ENCODE assay signal across 9 cellular contexts in genomic region chr6:47168176-47168575, GRCh38.
DNase-seq lines count a peak whose midpoint lies in the region; ATAC-seq and TF ChIP-seq lines count a peak whose summit lies in the region.
"Had no signal": no experiment of that assay in that cellular context is flagged by ENCODE, and none has a peak within 500 bp of the region (broad histone marks: within the 10 kb centered on the region; RNA-seq: fewer than 3 reads in every experiment).

No MANE protein-coding gene starts in this region.

- H3K4me3 ChIP-seq in thyroid gland (replicated peaks in 1 of 3) = no peak overlapping the region

- H3K27me3 Mint-ChIP-seq in HFFc6 (ENCODE audit: insufficient read depth) = no peaks in the 10 kb centered on the region
- H3K27me3 Mint-ChIP-seq in activated naive CD4-positive, alpha-beta T cell treated with anti-CD3 and anti-CD28 coated beads, Interleukin-2, amount 10 ng/mL, durations not matched to agents 7 days and 5 days = no peaks in the 10 kb centered on the region

- intact Hi-C loops in thyroid gland (cut with DNase I) = no loop called here

- H3K4me1 Mint-ChIP-seq in HFFc6 (ENCODE audit: low read depth) = peaks cover 50% of the 10 kb centered on the region
- H3K4me1 Mint-ChIP-seq in activated naive CD4-positive, alpha-beta T cell treated with anti-CD3 and anti-CD28 coated beads, Interleukin-2, amount 10 ng/mL, durations not matched to agents 7 days and 5 days = no peaks in the 10 kb centered on the region

- H3K9me3 Mint-ChIP-seq in HFFc6 = no peaks in the 10 kb centered on the region
- H3K9me3 Mint-ChIP-seq in activated naive CD4-positive, alpha-beta T cell treated with anti-CD3 and anti-CD28 coated beads, Interleukin-2, amount 10 ng/mL, durations not matched to agents 7 days and 5 days = no peaks in the 10 kb centered on the region

- ATAC-seq in foreskin keratinocyte (peak; percentile 92), GM21786 (IDR thresholded peaks at IDR 0.05; ENCODE audit: unreplicated experiment) (no peak)

- peak overlapping the region; percentile 93 for H3K27ac ChIP-seq in foreskin keratinocyte
- H3K27ac ChIP-seq in thyroid gland = no peak overlapping the region
- no peak overlapping the region for H3K27ac ChIP-seq in caudate nucleus (ENCODE audit: low read depth, low read length)

- 47 to 59% methylated on average over 2 of the region's 2 CpGs for WGBS in thyroid gland, 2 donors

- DNase-seq in HFFc6 = peak; percentile 99
- peak; percentile 66 for DNase-seq in RKO (ENCODE audit: low spot score)
- DNase-seq in foreskin keratinocyte = peak; percentile 99
- peak; percentile 49 to 54 for DNase-seq in thyroid gland
- DNase-seq in activated naive CD4-positive, alpha-beta T cell treated with anti-CD3 and anti-CD28 coated beads, Interleukin-2, amount 10 ng/mL, durations not matched to agents 7 days and 5 days = no peak
- DNase-seq in caudate nucleus (lab: John Stamatoyannopoulos, UW) = no peak
- DNase-seq in GF-D8 (lab: John Stamatoyannopoulos, UW) = no peak
- DNase-seq: activated CD4-positive, alpha-beta T cell treated with anti-CD3 and anti-CD28 coated beads for 4 hours had no signal

- H3K36me3 Mint-ChIP-seq in HFFc6 (ENCODE audit: low read depth) = 0 out of 2 replicates have a peak, but pooled peaks cover 6% of the 10 kb centered on the region
- H3K36me3 Mint-ChIP-seq in activated naive CD4-positive, alpha-beta T cell treated with anti-CD3 and anti-CD28 coated beads, Interleukin-2, amount 10 ng/mL, durations not matched to agents 7 days and 5 days = no peaks in the 10 kb centered on the region

- no peaks in the 10 kb centered on the region for H3K27me3 ChIP-seq in foreskin keratinocyte
- no peaks in the 10 kb centered on the region for H3K27me3 ChIP-seq in thyroid gland

- H3K4me1 ChIP-seq in foreskin keratinocyte = peaks cover 43% of the 10 kb centered on the region
- H3K4me1 ChIP-seq in thyroid gland = peaks cover 0 to 18% of the 10 kb centered on the region in 2 donors

- no peaks in the 10 kb centered on the region for H3K9me3 ChIP-seq in thyroid gland

- CTCF ChIA-PET in activated naive CD4-positive, alpha-beta T cell treated with anti-CD3 and anti-CD28 coated beads, Interleukin-2, amount 10 ng/mL, durations not matched to agents 7 days and 5 days (lab: Charles Lee) = no interaction called here

- TF ChIP-seq POLR2A in thyroid gland (IDR thresholded peaks at IDR 0.05) = no peak

- no peak for TF ChIP-seq CTCF in HFFc6 (IDR thresholded peaks at IDR 0.05)
- TF ChIP-seq CTCF in foreskin keratinocyte (conservative IDR thresholded peaks at IDR 0.05) = no peak
- no peak for TF ChIP-seq CTCF in thyroid gland (IDR thresholded peaks at IDR 0.05)

- peak overlapping the region; percentile 81 for H3K27ac Mint-ChIP-seq in HFFc6
- no peak overlapping the region for H3K27ac Mint-ChIP-seq in activated naive CD4-positive, alpha-beta T cell treated with anti-CD3 and anti-CD28 coated beads, Interleukin-2, amount 10 ng/mL, durations not matched to agents 7 days and 5 days

- peak overlapping the region; percentile 55; the same call in 1 of the 2 replicates for H3K4me3 Mint-ChIP-seq in HFFc6
- no peak overlapping the region for H3K4me3 Mint-ChIP-seq in activated naive CD4-positive, alpha-beta T cell treated with anti-CD3 and anti-CD28 coated beads, Interleukin-2, amount 10 ng/mL, durations not matched to agents 7 days and 5 days

- H3K36me3 ChIP-seq in thyroid gland = no peaks in the 10 kb centered on the region

Comparison
In these comparisons a context has a peak if more than half of its experiments do, and no peak if none do; other contexts are left out.
1. DNase-seq: peak in HFFc6 (single experiment), RKO (single experiment), foreskin keratinocyte (2 of 2) and thyroid gland (2 of 2); none in activated naive CD4-positive, alpha-beta T cell treated with anti-CD3 and anti-CD28 coated beads, Interleukin-2, amount 10 ng/mL, durations not matched to agents 7 days and 5 days (single experiment), caudate nucleus (0 of 61) and GF-D8 (single experiment).